Comparison of ENCODE assay signal across 11 cellular contexts in genomic region chr2:63054812-63055509, GRCh38. TPM values are rescaled to one million over a fixed set of nuclear protein-coding genes. Genes with fewer than 3 reads are reported as not detected.
DNase-seq lines count a peak whose midpoint lies in the region; ATAC-seq and TF ChIP-seq lines count a peak whose summit lies in the region.
"Had no signal": no experiment of that assay in that cellular context is flagged by ENCODE, and none has a peak within 500 bp of the region (broad histone marks: within the 10 kb centered on the region; RNA-seq: fewer than 3 reads in every experiment).

No MANE protein-coding gene starts in this region.

- 15% methylated on average over 13 of the region's 19 CpGs for WGBS in smooth muscle cell (ENCODE audit: low lambda C conversion rate)

- CTCF ChIA-PET in activated CD8-positive, alpha-beta T cell treated with anti-CD3 and anti-CD28 coated beads for 36 hours (lab: Charles Lee) = interaction anchor here (0.7 kb wide), 1 partner anchor 11 kb away, joined by 3 read pairs; no protein-coding TSS in a partner anchor

- H3K4me1 Mint-ChIP-seq in activated T-cell treated with anti-CD3 and anti-CD28 coated beads, Interleukin-2, amount 50 U/mL, for 24 hours (ENCODE audit: low read depth) = peaks cover 71% of the 10 kb centered on the region
- H3K4me1 Mint-ChIP-seq in activated T-cell treated with anti-CD3 and anti-CD28 coated beads, Interleukin-2, amount 50 U/mL, for 4 hours (ENCODE audit: low read depth) = peaks cover 65% of the 10 kb centered on the region
- H3K4me1 Mint-ChIP-seq in activated CD8-positive, alpha-beta T cell treated with anti-CD3 and anti-CD28 coated beads for 36 hours (ENCODE audit: low read depth) = peaks cover 55% of the 10 kb centered on the region

- TF ChIP-seq CTCF in activated CD8-positive, alpha-beta T cell treated with anti-CD3 and anti-CD28 coated beads for 36 hours (IDR thresholded peaks at IDR 0.05) = no peak
- TF ChIP-seq CTCF in smooth muscle cell (IDR thresholded peaks at IDR 0.05; ENCODE audit: borderline replicate concordance, insufficient read depth, poor library complexity, severe bottlenecking) = no peak

- no peak overlapping the region for H2AFZ ChIP-seq in smooth muscle cell (ENCODE audit: low read depth)

- H3K9me3 ChIP-seq in iPS-15b (ENCODE audit: control insufficient read depth, insufficient read depth, low read length) = no peaks in the 10 kb centered on the region
- H3K9me3 ChIP-seq in smooth muscle cell (replicated peaks; ENCODE audit: low read depth) = no peaks in the 10 kb centered on the region
- H3K9me3 ChIP-seq: body of pancreas had no signal

- peak; percentile 32 for DNase-seq in activated T-cell treated with anti-CD3 and anti-CD28 coated beads, Interleukin-2, amount 50 U/mL, for 24 hours
- DNase-seq in activated T-cell treated with anti-CD3 and anti-CD28 coated beads, Interleukin-2, amount 50 U/mL, for 4 hours = no peak
- DNase-seq in activated CD8-positive, alpha-beta T cell treated with anti-CD3 and anti-CD28 coated beads for 36 hours = no peak
- no peak for DNase-seq in smooth muscle cell (lab: John Stamatoyannopoulos, UW; ENCODE audit: unreplicated experiment)
- DNase-seq in SKM-1 (lab: John Stamatoyannopoulos, UW; ENCODE audit: unreplicated experiment) = no peak
- DNase-seq: MV-4-11 had no signal

- H3F3A ChIP-seq in smooth muscle cell (ENCODE audit: low read depth) = no peaks in the 10 kb centered on the region

- H3K27ac Mint-ChIP-seq in activated T-cell treated with anti-CD3 and anti-CD28 coated beads, Interleukin-2, amount 50 U/mL, for 24 hours = no peak overlapping the region
- no peak overlapping the region for H3K27ac Mint-ChIP-seq in activated CD8-positive, alpha-beta T cell treated with anti-CD3 and anti-CD28 coated beads for 36 hours
- H3K27ac Mint-ChIP-seq: nephron progenitor cell had no signal

- H3K4me2 ChIP-seq in smooth muscle cell = peak overlapping the region; percentile 75

- POLR2A ChIA-PET in activated CD8-positive, alpha-beta T cell treated with anti-CD3 and anti-CD28 coated beads for 36 hours (lab: Charles Lee) = interaction anchor here (0.6 kb wide), 1 partner anchor 539 kb away, joined by 3 read pairs; no protein-coding TSS in a partner anchor

- H3K4me3 ChIP-seq in iPS-15b (ENCODE audit: low read depth, low read length) (peak overlapping the region; percentile 53), smooth muscle cell (no peak overlapping the region)
- H3K4me3 ChIP-seq: body of pancreas had no signal

- H3K9ac ChIP-seq in iPS-15b (ENCODE audit: low read depth, low read length) (no peak overlapping the region), smooth muscle cell (ENCODE audit: low read depth) (no peak overlapping the region)

- intact Hi-C loops in activated CD8-positive, alpha-beta T cell treated with anti-CD3 and anti-CD28 coated beads for 36 hours (cut with micrococcal nuclease) = no loop called here

- H3K79me2 ChIP-seq in smooth muscle cell (ENCODE audit: low read depth) = no peaks in the 10 kb centered on the region

- H4K20me1 ChIP-seq in smooth muscle cell (ENCODE audit: low read depth) = peaks cover 9% of the 10 kb centered on the region

- H3K27ac ChIP-seq in smooth muscle cell (ENCODE audit: low read depth) = no peak overlapping the region
- H3K27ac ChIP-seq: body of pancreas had no signal

- peaks cover 16% of the 10 kb centered on the region for H3K4me1 ChIP-seq in iPS-15b (ENCODE audit: control insufficient read depth, insufficient read depth, low read length)
- peaks cover 45% of the 10 kb centered on the region for H3K4me1 ChIP-seq in smooth muscle cell (ENCODE audit: low read depth)

- H3K9me3 Mint-ChIP-seq in activated T-cell treated with anti-CD3 and anti-CD28 coated beads, Interleukin-2, amount 50 U/mL, for 24 hours = peaks cover under 1% of the 10 kb centered on the region
- peaks cover 1% of the 10 kb centered on the region for H3K9me3 Mint-ChIP-seq in activated T-cell treated with anti-CD3 and anti-CD28 coated beads, Interleukin-2, amount 50 U/mL, for 4 hours
- peaks cover under 1% of the 10 kb centered on the region for H3K9me3 Mint-ChIP-seq in activated CD8-positive, alpha-beta T cell treated with anti-CD3 and anti-CD28 coated beads for 36 hours

- H3K27me3 ChIP-seq in iPS-15b (ENCODE audit: control insufficient read depth, insufficient read depth, low read length) (peaks cover 92% of the 10 kb centered on the region), smooth muscle cell (ENCODE audit: low read depth) (peaks cover 100% of the 10 kb centered on the region)

- no peaks in the 10 kb centered on the region for H3K36me3 ChIP-seq in iPS-15b (ENCODE audit: control insufficient read depth, insufficient read depth, low read length)
- no peaks in the 10 kb centered on the region for H3K36me3 ChIP-seq in smooth muscle cell (ENCODE audit: low read depth)

- peak overlapping the region; percentile 65 for H3K4me3 Mint-ChIP-seq in activated T-cell treated with anti-CD3 and anti-CD28 coated beads, Interleukin-2, amount 50 U/mL, for 24 hours
- no peak overlapping the region for H3K4me3 Mint-ChIP-seq in activated T-cell treated with anti-CD3 and anti-CD28 coated beads, Interleukin-2, amount 50 U/mL, for 4 hours
- peak overlapping the region; percentile 42 for H3K4me3 Mint-ChIP-seq in activated CD8-positive, alpha-beta T cell treated with anti-CD3 and anti-CD28 coated beads for 36 hours

- H3K36me3 Mint-ChIP-seq in activated T-cell treated with anti-CD3 and anti-CD28 coated beads, Interleukin-2, amount 50 U/mL, for 24 hours (ENCODE audit: low read depth) = no peaks in the 10 kb centered on the region
- no peaks in the 10 kb centered on the region for H3K36me3 Mint-ChIP-seq in activated T-cell treated with anti-CD3 and anti-CD28 coated beads, Interleukin-2, amount 50 U/mL, for 4 hours (ENCODE audit: insufficient read depth)
- H3K36me3 Mint-ChIP-seq in activated CD8-positive, alpha-beta T cell treated with anti-CD3 and anti-CD28 coated beads for 36 hours (ENCODE audit: low read depth) = no peaks in the 10 kb centered on the region

- H3K27me3 Mint-ChIP-seq in activated T-cell treated with anti-CD3 and anti-CD28 coated beads, Interleukin-2, amount 50 U/mL, for 24 hours = peaks cover 86% of the 10 kb centered on the region
- H3K27me3 Mint-ChIP-seq in activated T-cell treated with anti-CD3 and anti-CD28 coated beads, Interleukin-2, amount 50 U/mL, for 4 hours (ENCODE audit: low read depth) = peaks cover 83% of the 10 kb centered on the region
- peaks cover 80% of the 10 kb centered on the region for H3K27me3 Mint-ChIP-seq in activated CD8-positive, alpha-beta T cell treated with anti-CD3 and anti-CD28 coated beads for 36 hours

- ATAC-seq in activated T-cell treated with anti-CD3 and anti-CD28 coated beads, Interleukin-2, amount 50 U/mL, for 4 hours = no peak
- no peak for ATAC-seq in activated CD8-positive, alpha-beta T cell treated with anti-CD3 and anti-CD28 coated beads for 36 hours
- ATAC-seq in GM19455 (IDR thresholded peaks at IDR 0.05; ENCODE audit: unreplicated experiment) (no peak), HG03095 (IDR thresholded peaks at IDR 0.05; ENCODE audit: unreplicated experiment) (no peak)
- ATAC-seq: body of pancreas had no signal

RNA-seq across cellular contexts. Expression of gene OTX1, which starts 4.3 kb away (rescaled TPM):
- total RNA-seq in activated T-cell treated with anti-CD3 and anti-CD28 coated beads, Interleukin-2, amount 50 U/mL, for 4 hours = not detected
- not detected for total RNA-seq in activated CD8-positive, alpha-beta T cell treated with anti-CD3 and anti-CD28 coated beads for 36 hours
- not detected in 2 replicates for total RNA-seq in smooth muscle cell
- polyA plus RNA-seq in smooth muscle cell = 0.35 TPM in 1 of 2 replicates, not detected in the other
- total RNA-seq: body of pancreas had no signal
